Comparison of ENCODE assay signal across 31 cellular contexts in genomic region chr9:1129382-1129781, GRCh38.
"Had no signal": no experiment of that assay in that cellular context is flagged by ENCODE, and none has a peak within 500 bp of the region (broad histone marks: within the 10 kb centered on the region; RNA-seq: fewer than 3 reads in every experiment).

No MANE protein-coding gene starts in this region.

- H3K4me1 ChIP-seq: esophagus squamous epithelium, heart right ventricle, neural progenitor cell, parathyroid adenoma, prostate gland, right atrium auricular region, stomach, thyroid gland, vagina had no signal

- H3K27me3 ChIP-seq: heart right ventricle, neural progenitor cell, right atrium auricular region, stomach, thyroid gland, vagina had no signal

- H3K4me2 ChIP-seq: neural progenitor cell, smooth muscle cell had no signal

- H3K27ac ChIP-seq: coronary artery, esophagus squamous epithelium, heart right ventricle, neural progenitor cell, parathyroid adenoma, prostate gland, right atrium auricular region, stomach, thyroid gland, vagina had no signal

- H3K27ac Mint-ChIP-seq: memory B cell; mesothelial cell of epicardium; naive B cell; natural killer cell treated with Interleukin-12 subunit alpha and Interleukin-12 subunit beta and Interleukin-15 and Interleukin-18, amount 100 ng/mL, for 72 hours; neural progenitor cell had no signal

- H3K9me3 Mint-ChIP-seq: neural progenitor cell had no signal

- DNase-seq: dermis blood vessel endothelial cell; effector memory CD4-positive, alpha-beta T cell; erythroblast; esophagus squamous epithelium; foreskin melanocyte; glutamatergic neuron; heart right ventricle; hippocampal formation; kidney; mucosa of descending colon; naive B cell; stimulated activated CD4-positive, alpha-beta T cell treated with anti-CD3 and anti-CD28 coated beads, Interleukin-12 subunit alpha, Interleukin-12 subunit beta, amount 100 ng/mL, for 4 hours; stimulated activated CD4-positive, alpha-beta T cell treated with anti-CD3 and anti-CD28 coated beads, Interleukin-1b, Interleukin-23, amount 100 ng/mL, for 48 hours; stimulated activated CD4-positive, alpha-beta T cell treated with anti-CD3 and anti-CD28 coated beads, Interleukin-4, amount 100 ng/mL, for 1 hour; stimulated activated CD8-positive, alpha-beta memory T cell treated with anti-CD3 and anti-CD28 coated beads, Interleukin-4, amount 100 ng/mL, for 48 hours; stimulated activated naive CD4-positive, alpha-beta T cell; stomach; thyroid gland had no signal

- H3K36me3 ChIP-seq: esophagus squamous epithelium, heart right ventricle, neural progenitor cell, prostate gland, right atrium auricular region, stomach, thyroid gland, vagina had no signal

- ATAC-seq: heart right ventricle; left lobe of liver; mucosa of descending colon; natural killer cell treated with Interleukin-12 subunit alpha and Interleukin-12 subunit beta and Interleukin-15 and Interleukin-18, amount 100 ng/mL, for 72 hours; sciatic nerve had no signal

- H2AFZ ChIP-seq: neural progenitor cell, parathyroid adenoma had no signal

- H3K4me3 ChIP-seq: coronary artery, esophagus squamous epithelium, heart right ventricle, lung, mucosa of descending colon, neural progenitor cell, prostate gland, right atrium auricular region, smooth muscle cell, stomach, thyroid gland, vagina had no signal

- H3K9me3 ChIP-seq: esophagus squamous epithelium, mucosa of descending colon, prostate gland, right atrium auricular region, thyroid gland, vagina had no signal

- H3K4me3 Mint-ChIP-seq: memory B cell; mesothelial cell of epicardium; naive B cell; natural killer cell treated with Interleukin-12 subunit alpha and Interleukin-12 subunit beta and Interleukin-15 and Interleukin-18, amount 100 ng/mL, for 72 hours; neural progenitor cell had no signal

- H3K4me1 Mint-ChIP-seq: memory B cell, naive B cell, neural progenitor cell had no signal

- H3K79me2 ChIP-seq: parathyroid adenoma had no signal

- H3K27me3 Mint-ChIP-seq: memory B cell had no signal

- H3K9ac ChIP-seq: neural progenitor cell, parathyroid adenoma had no signal

- H3K36me3 Mint-ChIP-seq: memory B cell; mesothelial cell of epicardium; natural killer cell treated with Interleukin-12 subunit alpha and Interleukin-12 subunit beta and Interleukin-15 and Interleukin-18, amount 100 ng/mL, for 72 hours; neural progenitor cell had no signal
